Comparison of ENCODE assay signal across 21 cellular contexts in genomic region chr5:106288977-106289376, GRCh38.
"Had no signal": no experiment of that assay in that cellular context is flagged by ENCODE, and none has a peak within 500 bp of the region (broad histone marks: within the 10 kb centered on the region; RNA-seq: fewer than 3 reads in every experiment).

No MANE protein-coding gene starts in this region.

- H3K9me3 Mint-ChIP-seq: activated CD4-positive, alpha-beta T cell treated with anti-CD3 and anti-CD28 coated beads, Interleukin-2, amount 10 ng/mL, durations not matched to agents 24 days and 14 days; activated T-helper 2 cell treated with anti-CD3 and anti-CD28 coated beads, Interferon-gamma antibody, Interleukin-2, Interleukin-4, amounts not matched to agents 10 μg/mL and 5 μg/mL and 100 μg/mL, durations not matched to agents 14 hours and 24 hours and 36 hours; brain; neural crest cell had no signal

- H3K36me3 ChIP-seq: gastrocnemius medialis, left ventricle myocardium inferior, tibial artery had no signal

- H3K4me3 ChIP-seq: coronary artery, gastrocnemius medialis, left ventricle myocardium inferior, tibial artery had no signal

- H3K4me3 Mint-ChIP-seq: activated CD4-positive, alpha-beta T cell treated with anti-CD3 and anti-CD28 coated beads, Interleukin-2, amount 10 ng/mL, durations not matched to agents 24 days and 14 days; activated CD8-positive, alpha-beta T cell treated with anti-CD3 and anti-CD28 coated beads, Interleukin-2, amount 10 ng/mL, durations not matched to agents 7 days and 5 days; activated naive CD8-positive, alpha-beta T cell treated with anti-CD3 and anti-CD28 coated beads, Interleukin-2, amount 10 ng/mL, durations not matched to agents 7 days and 5 days; activated T-cell treated with anti-CD3 and anti-CD28 coated beads, Interleukin-2, amount 50 U/mL, for 24 hours; brain; central memory CD8-positive, alpha-beta T cell; neural crest cell; T-cell had no signal

- DNase-seq: activated CD4-positive, alpha-beta T cell treated with anti-CD3 and anti-CD28 coated beads, Interleukin-2, amount 10 ng/mL, durations not matched to agents 24 days and 14 days; activated CD8-positive, alpha-beta T cell treated with anti-CD3 and anti-CD28 coated beads, Interleukin-2, amount 10 ng/mL, durations not matched to agents 7 days and 5 days; activated naive CD4-positive, alpha-beta T cell treated with Interleukin-2 at 50 U/mL for 16 hours; activated naive CD8-positive, alpha-beta T cell treated with anti-CD3 and anti-CD28 coated beads, Interleukin-2, amount 10 ng/mL, durations not matched to agents 7 days and 5 days; activated T-cell treated with anti-CD3 and anti-CD28 coated beads, Interleukin-2, amount 50 U/mL, for 24 hours; anterior cingulate cortex; gastrocnemius medialis; head of caudate nucleus; kidney glomerular epithelial cell; left ventricle myocardium inferior; retina; stimulated activated naive CD4-positive, alpha-beta T cell treated with Interleukin-2 at 50 U/mL for 16 hours; substantia nigra; T-cell; T-helper 9 cell; tibial artery had no signal

- H3K27ac Mint-ChIP-seq: activated CD4-positive, alpha-beta T cell treated with anti-CD3 and anti-CD28 coated beads, Interleukin-2, amount 10 ng/mL, durations not matched to agents 24 days and 14 days; activated CD8-positive, alpha-beta T cell treated with anti-CD3 and anti-CD28 coated beads, Interleukin-2, amount 10 ng/mL, durations not matched to agents 7 days and 5 days; activated naive CD8-positive, alpha-beta T cell treated with anti-CD3 and anti-CD28 coated beads, Interleukin-2, amount 10 ng/mL, durations not matched to agents 7 days and 5 days; activated T-cell treated with anti-CD3 and anti-CD28 coated beads, Interleukin-2, amount 50 U/mL, for 24 hours; activated T-helper 2 cell treated with anti-CD3 and anti-CD28 coated beads, Interferon-gamma antibody, Interleukin-2, Interleukin-4, amounts not matched to agents 10 μg/mL and 5 μg/mL and 100 μg/mL, durations not matched to agents 14 hours and 24 hours and 36 hours; brain; T-cell had no signal

- H3K27me3 ChIP-seq: gastrocnemius medialis, tibial artery had no signal

- H3K27ac ChIP-seq: coronary artery, gastrocnemius medialis, left ventricle myocardium inferior, tibial artery had no signal

- H3K4me1 ChIP-seq: gastrocnemius medialis, left ventricle myocardium inferior, tibial artery had no signal

- H3K9me3 ChIP-seq: gastrocnemius medialis, left ventricle myocardium inferior, tibial artery had no signal

- H3K4me1 Mint-ChIP-seq: activated CD4-positive, alpha-beta T cell treated with anti-CD3 and anti-CD28 coated beads, Interleukin-2, amount 10 ng/mL, durations not matched to agents 24 days and 14 days; activated naive CD8-positive, alpha-beta T cell treated with anti-CD3 and anti-CD28 coated beads, Interleukin-2, amount 10 ng/mL, durations not matched to agents 7 days and 5 days; brain; central memory CD8-positive, alpha-beta T cell; T-cell had no signal

- H3K27me3 Mint-ChIP-seq: activated CD4-positive, alpha-beta T cell treated with anti-CD3 and anti-CD28 coated beads, Interleukin-2, amount 10 ng/mL, durations not matched to agents 24 days and 14 days; activated naive CD8-positive, alpha-beta T cell treated with anti-CD3 and anti-CD28 coated beads, Interleukin-2, amount 10 ng/mL, durations not matched to agents 7 days and 5 days; activated T-cell treated with anti-CD3 and anti-CD28 coated beads, Interleukin-2, amount 50 U/mL, for 24 hours; brain; central memory CD8-positive, alpha-beta T cell; T-cell had no signal

- H3K36me3 Mint-ChIP-seq: activated naive CD8-positive, alpha-beta T cell treated with anti-CD3 and anti-CD28 coated beads, Interleukin-2, amount 10 ng/mL, durations not matched to agents 7 days and 5 days; brain; T-cell had no signal
